10 cellular contexts compared by ENCODE assay signal in genomic region chr3:127817331-127817821, GRCh38. TPM values are rescaled to one million over a fixed set of nuclear protein-coding genes. Genes with fewer than 3 reads are reported as not detected.
DNase-seq lines count a peak whose midpoint lies in the region; ATAC-seq and TF ChIP-seq lines count a peak whose summit lies in the region.
"Had no signal": no experiment of that assay in that cellular context is flagged by ENCODE, and none has a peak within 500 bp of the region (broad histone marks: within the 10 kb centered on the region; RNA-seq: fewer than 3 reads in every experiment).

No MANE protein-coding gene starts in this region.

- DNase-seq in HT1080 (ENCODE audit: low read depth) (peak; percentile 93), astrocyte of the spinal cord (ENCODE audit: low read depth, low spot score) (peak; percentile 53), islet precursor cell (peak; percentile 73), tibial nerve (ENCODE audit: low spot score in 2 of 2) (peak in 1 of 2 donors; percentile 19), T1000 (lab: John Stamatoyannopoulos, UW) (no peak), SJCRH30 (no peak), endothelial cell (ENCODE audit: low spot score) (no peak), T-cell (no peak)
- DNase-seq: NCI-H2107 had no signal

- H3K36me3 ChIP-seq in tibial nerve (peaks cover 0 to 14% (median 0%) of the 10 kb centered on the region in 3 donors), SJCRH30 (peaks cover 28% of the 10 kb centered on the region)

- CTCF ChIA-PET in T-cell (lab: Charles Lee), result no interaction called here

- H3K27ac Mint-ChIP-seq in endothelial cell (ENCODE audit: unreplicated experiment) (no peak overlapping the region), T-cell (no peak overlapping the region)

- H3K27ac ChIP-seq in tibial nerve (peak overlapping the region; percentile 40 to 93 (median 63)), SJCRH30 (no peak overlapping the region)

- H3K4me3 ChIP-seq in astrocyte of the spinal cord (ENCODE audit: low read depth, low read length) (no peak overlapping the region), tibial nerve (no peak overlapping the region), SJCRH30 (no peak overlapping the region)

- WGBS in tibial nerve, 2 donors, result 48 to 58% methylated on average over 5 of the region's 5 CpGs

- TF ChIP-seq CTCF in astrocyte of the spinal cord (IDR thresholded peaks at IDR 0.05; ENCODE audit: low read depth, low read length) (no peak), tibial nerve (IDR thresholded peaks at IDR 0.05) (no peak), endothelial cell (IDR thresholded peaks at IDR 0.05; ENCODE audit: unreplicated experiment) (no peak)

- H3K4me3 Mint-ChIP-seq in endothelial cell (ENCODE audit: unreplicated experiment), result no peak overlapping the region
- no peak overlapping the region for H3K4me3 Mint-ChIP-seq in T-cell

- peak in 1 of 2 donors; percentile 61 for TF ChIP-seq EP300 in tibial nerve (IDR thresholded peaks at IDR 0.05)

- in situ Hi-C loops in astrocyte of the spinal cord (cut with HindIII; ENCODE audit: low sequenced_read_pairs), result no loop called here

- H3K27me3 ChIP-seq in tibial nerve (no peaks in the 10 kb centered on the region), SJCRH30 (no peaks in the 10 kb centered on the region)

- H3K9me3 Mint-ChIP-seq in endothelial cell (ENCODE audit: unreplicated experiment) (no peaks in the 10 kb centered on the region), T-cell (no peaks in the 10 kb centered on the region)

- H3K4me1 ChIP-seq in tibial nerve, result peaks cover 0 to 89% (median 46%) of the 10 kb centered on the region in 4 donors
- peaks cover 22% of the 10 kb centered on the region for H3K4me1 ChIP-seq in SJCRH30

- H3K36me3 Mint-ChIP-seq in endothelial cell (ENCODE audit: low read depth, unreplicated experiment), result peaks cover 3% of the 10 kb centered on the region
- no peaks in the 10 kb centered on the region for H3K36me3 Mint-ChIP-seq in T-cell

- no peak for ATAC-seq in T-cell (replicated peaks in 1 of 4)
- ATAC-seq: activated CD4-positive, CD25-positive, alpha-beta regulatory T cell treated with anti-CD3 and anti-CD28 coated beads, Interleukin-2, amount 50 U/mL, for 24 hours had no signal

- H3K4me1 Mint-ChIP-seq in endothelial cell (ENCODE audit: unreplicated experiment), result peaks cover 9% of the 10 kb centered on the region
- H3K4me1 Mint-ChIP-seq in T-cell, result peaks cover 0 to 8% (median 6%) of the 10 kb centered on the region in 3 donors

- H3K9me3 ChIP-seq in tibial nerve, result no peaks in the 10 kb centered on the region
- no peaks in the 10 kb centered on the region for H3K9me3 ChIP-seq in SJCRH30 (replicated peaks)

- POLR2A ChIA-PET in T-cell (lab: Charles Lee), result interaction anchor here in 1 of 2 donors (0.7 kb wide), 1 partner anchor 90 kb away, joined by 3 read pairs; no protein-coding TSS in a partner anchor

- H3K27me3 Mint-ChIP-seq in endothelial cell (ENCODE audit: unreplicated experiment), result peaks cover 5% of the 10 kb centered on the region
- peaks cover 25 to 44% of the 10 kb centered on the region in 2 donors for H3K27me3 Mint-ChIP-seq in T-cell

- TF ChIP-seq POLR2A in tibial nerve (IDR thresholded peaks at IDR 0.05), result no peak

RNA-seq across cellular contexts. Expression of gene MGLL, which starts 4.9 kb away (rescaled TPM):
- 8.7 and 10.5 TPM in 2 replicates for total RNA-seq in HT1080 (2014; rRNA removed; shearing (Covaris generic))
- polyA plus RNA-seq in HT1080 (2015; cell fraction: cytosol; rRNA removed), result 8.0 and 8.1 TPM in 2 replicates
- polyA plus RNA-seq in HT1080 (2015; cell fraction: nucleus; rRNA removed), result 4.9 and 9.9 TPM in 2 replicates
- total RNA-seq in tibial nerve, result 10 to 100 TPM; 67.5 to 96.6 (median 86.1) TPM
- 32.6 and 41.7 TPM in 2 replicates for total RNA-seq in SJCRH30 (2014; rRNA removed; shearing (Covaris generic))
- total RNA-seq in endothelial cell (ENCODE audit: unreplicated experiment), result 0.97 TPM
- 1 to 10 TPM in 4 of 5 donors, under 1 TPM in 1; 0.78 to 3.7 (median 1.8) TPM for total RNA-seq in T-cell

Comparison
In these comparisons a context has a peak if more than half of its experiments do, and no peak if none do; other contexts are left out.
1. DNase-seq: peak in HT1080 (single experiment), astrocyte of the spinal cord (single experiment) and islet precursor cell (single experiment); none in T1000 (single experiment), SJCRH30 (0 of 2), endothelial cell (single experiment) and T-cell (0 of 34).